ENCODE assay signal across 2 cellular contexts in the genomic region with DNA sequence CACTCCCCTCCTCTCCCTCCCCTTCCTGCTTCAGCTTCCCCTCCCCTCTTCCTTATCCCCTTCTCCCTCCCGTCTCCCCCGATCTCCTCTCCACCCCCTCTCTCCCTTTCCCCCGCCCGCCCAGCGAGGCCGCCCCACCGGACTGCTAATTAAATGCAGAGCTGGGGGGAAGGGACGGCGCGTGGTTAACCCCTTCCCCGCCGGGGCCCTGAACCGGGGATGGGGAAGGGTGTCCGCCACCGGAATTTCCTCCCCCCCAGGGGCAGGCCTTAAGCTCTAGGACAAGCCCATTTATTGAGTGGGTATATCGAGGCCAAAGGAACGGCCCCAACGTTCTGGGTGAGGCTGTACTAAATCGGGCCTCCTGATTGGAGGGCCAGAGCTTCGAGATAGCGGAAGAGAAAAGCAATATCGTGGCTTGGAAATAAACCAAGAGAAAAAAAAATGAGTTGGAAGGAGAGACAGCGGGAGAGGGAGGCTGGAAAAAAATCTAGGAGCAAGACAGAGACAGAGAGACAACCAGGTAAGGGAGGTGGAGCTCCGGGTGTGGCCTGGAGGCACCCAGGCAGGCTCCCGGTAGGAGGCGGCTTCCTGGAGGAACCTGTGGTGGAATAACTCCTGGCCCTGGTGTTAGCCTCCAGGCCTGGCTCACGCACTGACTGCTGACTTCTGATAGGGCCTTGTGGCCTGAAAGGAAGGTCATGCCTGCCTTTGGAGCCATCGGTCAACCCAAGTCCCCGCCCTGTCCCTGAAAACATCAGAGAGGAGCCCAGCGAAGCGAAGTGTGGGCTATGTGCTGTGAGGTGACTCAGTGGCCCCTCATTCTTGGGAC.
A peak's percentile ranks its signal among the peaks of the same experiment; 100 is the strongest.
TF ChIP-seq lines count a peak whose summit lies in the region.

No MANE protein-coding gene starts in this region.

TF ChIP-seq in IMR-90, 13 proteins besides CTCF, POLR2A, EP300 and RAD21:
- TF ChIP-seq, protein P1, sequence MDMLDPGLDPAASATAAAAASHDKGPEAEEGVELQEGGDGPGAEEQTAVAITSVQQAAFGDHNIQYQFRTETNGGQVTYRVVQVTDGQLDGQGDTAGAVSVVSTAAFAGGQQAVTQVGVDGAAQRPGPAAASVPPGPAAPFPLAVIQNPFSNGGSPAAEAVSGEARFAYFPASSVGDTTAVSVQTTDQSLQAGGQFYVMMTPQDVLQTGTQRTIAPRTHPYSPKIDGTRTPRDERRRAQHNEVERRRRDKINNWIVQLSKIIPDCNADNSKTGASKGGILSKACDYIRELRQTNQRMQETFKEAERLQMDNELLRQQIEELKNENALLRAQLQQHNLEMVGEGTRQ (IDR thresholded peaks at IDR 0.05; ENCODE audit: low read depth, low read length) = no peak
- no peak for TF ChIP-seq MXI1 (IDR thresholded peaks at IDR 0.05; ENCODE audit: borderline replicate concordance, low read depth, low read length)
- no peak for TF ChIP-seq FOS (IDR thresholded peaks at IDR 0.05; ENCODE audit: low read depth, low read length)
- 0 out of 2 replicates have a peak, but pooled peaks have one; percentile 33 for TF ChIP-seq CHD1 (IDR thresholded peaks at IDR 0.05; ENCODE audit: low read depth, low read length)
- TF ChIP-seq RFX5 (IDR thresholded peaks at IDR 0.05; ENCODE audit: low read depth, low read length) = no peak
- TF ChIP-seq RCOR1 (IDR thresholded peaks at IDR 0.05; ENCODE audit: insufficient replicate concordance, low read length) = peak; percentile 73
- TF ChIP-seq BHLHE40 (IDR thresholded peaks at IDR 0.05; ENCODE audit: low read depth, low read length) = no peak
- TF ChIP-seq NFE2L2 (IDR thresholded peaks at IDR 0.05; ENCODE audit: low read depth, low read length) = no peak
- peak; percentile 61; the same call in 1 of the 2 replicates for TF ChIP-seq MAZ (IDR thresholded peaks at IDR 0.05; ENCODE audit: borderline replicate concordance, low read depth, low read length)
- no peak for TF ChIP-seq CEBPB (IDR thresholded peaks at IDR 0.05; ENCODE audit: low read depth, low read length)
- TF ChIP-seq SMC3 (IDR thresholded peaks at IDR 0.05; ENCODE audit: low read depth, low read length) = no peak
- TF ChIP-seq, protein P2, sequence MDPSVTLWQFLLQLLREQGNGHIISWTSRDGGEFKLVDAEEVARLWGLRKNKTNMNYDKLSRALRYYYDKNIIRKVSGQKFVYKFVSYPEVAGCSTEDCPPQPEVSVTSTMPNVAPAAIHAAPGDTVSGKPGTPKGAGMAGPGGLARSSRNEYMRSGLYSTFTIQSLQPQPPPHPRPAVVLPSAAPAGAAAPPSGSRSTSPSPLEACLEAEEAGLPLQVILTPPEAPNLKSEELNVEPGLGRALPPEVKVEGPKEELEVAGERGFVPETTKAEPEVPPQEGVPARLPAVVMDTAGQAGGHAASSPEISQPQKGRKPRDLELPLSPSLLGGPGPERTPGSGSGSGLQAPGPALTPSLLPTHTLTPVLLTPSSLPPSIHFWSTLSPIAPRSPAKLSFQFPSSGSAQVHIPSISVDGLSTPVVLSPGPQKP (IDR thresholded peaks at IDR 0.05; ENCODE audit: borderline replicate concordance, low read depth, low read length) = no peak
- no peak for TF ChIP-seq MAFK (IDR thresholded peaks at IDR 0.05; ENCODE audit: low read depth, low read length)

TF ChIP-seq in liver, 16 proteins besides CTCF, POLR2A, EP300 and RAD21:
- TF ChIP-seq, protein P3, sequence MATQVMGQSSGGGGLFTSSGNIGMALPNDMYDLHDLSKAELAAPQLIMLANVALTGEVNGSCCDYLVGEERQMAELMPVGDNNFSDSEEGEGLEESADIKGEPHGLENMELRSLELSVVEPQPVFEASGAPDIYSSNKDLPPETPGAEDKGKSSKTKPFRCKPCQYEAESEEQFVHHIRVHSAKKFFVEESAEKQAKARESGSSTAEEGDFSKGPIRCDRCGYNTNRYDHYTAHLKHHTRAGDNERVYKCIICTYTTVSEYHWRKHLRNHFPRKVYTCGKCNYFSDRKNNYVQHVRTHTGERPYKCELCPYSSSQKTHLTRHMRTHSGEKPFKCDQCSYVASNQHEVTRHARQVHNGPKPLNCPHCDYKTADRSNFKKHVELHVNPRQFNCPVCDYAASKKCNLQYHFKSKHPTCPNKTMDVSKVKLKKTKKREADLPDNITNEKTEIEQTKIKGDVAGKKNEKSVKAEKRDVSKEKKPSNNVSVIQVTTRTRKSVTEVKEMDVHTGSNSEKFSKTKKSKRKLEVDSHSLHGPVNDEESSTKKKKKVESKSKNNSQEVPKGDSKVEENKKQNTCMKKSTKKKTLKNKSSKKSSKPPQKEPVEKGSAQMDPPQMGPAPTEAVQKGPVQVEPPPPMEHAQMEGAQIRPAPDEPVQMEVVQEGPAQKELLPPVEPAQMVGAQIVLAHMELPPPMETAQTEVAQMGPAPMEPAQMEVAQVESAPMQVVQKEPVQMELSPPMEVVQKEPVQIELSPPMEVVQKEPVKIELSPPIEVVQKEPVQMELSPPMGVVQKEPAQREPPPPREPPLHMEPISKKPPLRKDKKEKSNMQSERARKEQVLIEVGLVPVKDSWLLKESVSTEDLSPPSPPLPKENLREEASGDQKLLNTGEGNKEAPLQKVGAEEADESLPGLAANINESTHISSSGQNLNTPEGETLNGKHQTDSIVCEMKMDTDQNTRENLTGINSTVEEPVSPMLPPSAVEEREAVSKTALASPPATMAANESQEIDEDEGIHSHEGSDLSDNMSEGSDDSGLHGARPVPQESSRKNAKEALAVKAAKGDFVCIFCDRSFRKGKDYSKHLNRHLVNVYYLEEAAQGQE (IDR thresholded peaks at IDR 0.05) = peak; percentile 10
- TF ChIP-seq SP1 (IDR thresholded peaks at IDR 0.05) (peak; percentile 64), HNF4A (conservative IDR thresholded peaks at IDR 0.05) (peak in 1 of 2 donors; percentile 3), EGR1 (IDR thresholded peaks at IDR 0.05; ENCODE audit: low read depth in 2 of 2) (no peak), GABPA (IDR thresholded peaks at IDR 0.05 in 1 of 2, conservative IDR thresholded peaks at IDR 0.05 in 1 of 2) (no peak), JUND (IDR thresholded peaks at IDR 0.05) (no peak), TAF1 (conservative IDR thresholded peaks at IDR 0.05) (peak; percentile 40), RXRA (IDR thresholded peaks at IDR 0.05) (peak; percentile 26 to 44), FOXA2 (IDR thresholded peaks at IDR 0.05) (no peak), NR2F2 (IDR thresholded peaks at IDR 0.05) (peak; percentile 19)
- TF ChIP-seq, protein P4, sequence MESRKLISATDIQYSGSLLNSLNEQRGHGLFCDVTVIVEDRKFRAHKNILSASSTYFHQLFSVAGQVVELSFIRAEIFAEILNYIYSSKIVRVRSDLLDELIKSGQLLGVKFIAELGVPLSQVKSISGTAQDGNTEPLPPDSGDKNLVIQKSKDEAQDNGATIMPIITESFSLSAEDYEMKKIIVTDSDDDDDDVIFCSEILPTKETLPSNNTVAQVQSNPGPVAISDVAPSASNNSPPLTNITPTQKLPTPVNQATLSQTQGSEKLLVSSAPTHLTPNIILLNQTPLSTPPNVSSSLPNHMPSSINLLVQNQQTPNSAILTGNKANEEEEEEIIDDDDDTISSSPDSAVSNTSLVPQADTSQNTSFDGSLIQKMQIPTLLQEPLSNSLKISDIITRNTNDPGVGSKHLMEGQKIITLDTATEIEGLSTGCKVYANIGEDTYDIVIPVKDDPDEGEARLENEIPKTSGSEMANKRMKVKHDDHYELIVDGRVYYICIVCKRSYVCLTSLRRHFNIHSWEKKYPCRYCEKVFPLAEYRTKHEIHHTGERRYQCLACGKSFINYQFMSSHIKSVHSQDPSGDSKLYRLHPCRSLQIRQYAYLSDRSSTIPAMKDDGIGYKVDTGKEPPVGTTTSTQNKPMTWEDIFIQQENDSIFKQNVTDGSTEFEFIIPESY (IDR thresholded peaks at IDR 0.05) = no peak
- TF ChIP-seq, protein P5, sequence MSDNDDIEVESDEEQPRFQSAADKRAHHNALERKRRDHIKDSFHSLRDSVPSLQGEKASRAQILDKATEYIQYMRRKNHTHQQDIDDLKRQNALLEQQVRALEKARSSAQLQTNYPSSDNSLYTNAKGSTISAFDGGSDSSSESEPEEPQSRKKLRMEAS (IDR thresholded peaks at IDR 0.05) = peak; percentile 13
TF ChIP-seq in liver: peak in this region for 7.
